In genomic region chr2:241802806-241803318, GRCh38 we compare ENCODE assay signal across 10 cellular contexts. TPM values are rescaled to one million over a fixed set of nuclear protein-coding genes. Genes with fewer than 3 reads are reported as not detected.
DNase-seq lines count a peak whose midpoint lies in the region; ATAC-seq and TF ChIP-seq lines count a peak whose summit lies in the region.
"Had no signal": no experiment of that assay in that cellular context is flagged by ENCODE, and none has a peak within 500 bp of the region (broad histone marks: within the 10 kb centered on the region; RNA-seq: fewer than 3 reads in every experiment).

No MANE protein-coding gene starts in this region.

- intact Hi-C loops in left ventricle myocardium superior (cut with micrococcal nuclease) = no loop called here
- intact Hi-C loops in testis (cut with DNase I; ENCODE audit: low total_unique reads) = no loop called here

- H3K9me3 Mint-ChIP-seq in activated T-cell treated with anti-CD3 and anti-CD28 coated beads, Interleukin-2, amount 50 U/mL, for 24 hours = no peaks in the 10 kb centered on the region
- H3K9me3 Mint-ChIP-seq in activated T-helper 17 cell treated with anti-CD3 and anti-CD28 coated beads, Interleukin-2, amount 50 U/mL, for 72 hours = no peaks in the 10 kb centered on the region

- no peak overlapping the region for H3K27ac Mint-ChIP-seq in activated T-cell treated with anti-CD3 and anti-CD28 coated beads, Interleukin-2, amount 50 U/mL, for 24 hours
- peak overlapping the region; percentile 87 for H3K27ac Mint-ChIP-seq in activated T-helper 17 cell treated with anti-CD3 and anti-CD28 coated beads, Interleukin-2, amount 50 U/mL, for 72 hours
- H3K27ac Mint-ChIP-seq: brain had no signal

- H3K36me3 Mint-ChIP-seq in activated T-cell treated with anti-CD3 and anti-CD28 coated beads, Interleukin-2, amount 50 U/mL, for 24 hours (ENCODE audit: low read depth) = no peaks in the 10 kb centered on the region
- H3K36me3 Mint-ChIP-seq in activated T-helper 17 cell treated with anti-CD3 and anti-CD28 coated beads, Interleukin-2, amount 50 U/mL, for 72 hours (ENCODE audit: low read depth) = no peaks in the 10 kb centered on the region
- H3K36me3 Mint-ChIP-seq: brain had no signal

- H3K4me3 ChIP-seq in testis = peak overlapping the region in 1 of 2 donors; percentile 57

- H3K36me3 ChIP-seq in testis (ENCODE audit: low read depth, missing control alignments) = no peaks in the 10 kb centered on the region

- peaks cover 8% of the 10 kb centered on the region for H3K27me3 Mint-ChIP-seq in activated T-cell treated with anti-CD3 and anti-CD28 coated beads, Interleukin-2, amount 50 U/mL, for 24 hours
- H3K27me3 Mint-ChIP-seq in activated T-helper 17 cell treated with anti-CD3 and anti-CD28 coated beads, Interleukin-2, amount 50 U/mL, for 72 hours = no peaks in the 10 kb centered on the region
- H3K27me3 Mint-ChIP-seq: brain had no signal

- peaks cover 13% of the 10 kb centered on the region for H3K4me1 Mint-ChIP-seq in activated T-cell treated with anti-CD3 and anti-CD28 coated beads, Interleukin-2, amount 50 U/mL, for 24 hours (ENCODE audit: low read depth)
- H3K4me1 Mint-ChIP-seq in activated T-helper 17 cell treated with anti-CD3 and anti-CD28 coated beads, Interleukin-2, amount 50 U/mL, for 72 hours = no peaks in the 10 kb centered on the region

- TF ChIP-seq POLR2A in testis (IDR thresholded peaks at IDR 0.05) = no peak

- peaks cover 21% of the 10 kb centered on the region for H3K4me1 ChIP-seq in testis

- WGBS in testis, 2 donors = 21 to 69% methylated on average over 4 to 23 of the region's 23 CpGs

- H3K27ac ChIP-seq in testis = peak overlapping the region; percentile 11 to 79

- peak; percentile 20 for ATAC-seq in activated T-helper 17 cell treated with anti-CD3 and anti-CD28 coated beads, Interleukin-2, amount 50 U/mL, for 72 hours (replicated peaks)
- ATAC-seq in left ventricle myocardium superior = no peak

- no peaks in the 10 kb centered on the region for H3K9me3 ChIP-seq in testis

- no peak for TF ChIP-seq CTCF in testis (IDR thresholded peaks at IDR 0.05)

- H3K27me3 ChIP-seq in testis = no peaks in the 10 kb centered on the region

- peak; percentile 32 for DNase-seq in activated T-cell treated with anti-CD3 and anti-CD28 coated beads, Interleukin-2, amount 50 U/mL, for 24 hours
- DNase-seq in activated T-cell treated with anti-CD3 and anti-CD28 coated beads for 4 hours (no peak), left ventricle myocardium superior (peak; percentile 24), testis (no peak), NCI-H2081 (lab: John Stamatoyannopoulos, UW) (no peak), globus pallidus (ENCODE audit: low spot score) (no peak), foreskin melanocyte (no peak)
- DNase-seq: OCI-M1 had no signal

- H3K4me3 Mint-ChIP-seq in activated T-cell treated with anti-CD3 and anti-CD28 coated beads, Interleukin-2, amount 50 U/mL, for 24 hours = no peak overlapping the region
- peak overlapping the region; percentile 82 for H3K4me3 Mint-ChIP-seq in activated T-helper 17 cell treated with anti-CD3 and anti-CD28 coated beads, Interleukin-2, amount 50 U/mL, for 72 hours

RNA-seq across cellular contexts. Expression of gene NEU4, which starts 6.1 kb away (rescaled TPM):
- 1 to 10 TPM; 1.1 to 9.8 TPM for total RNA-seq in activated T-helper 17 cell treated with anti-CD3 and anti-CD28 coated beads, Interleukin-2, amount 50 U/mL, for 72 hours
- total RNA-seq in left ventricle myocardium superior = 0.52 TPM
- total RNA-seq in testis = 1 to 10 TPM; 1.6 to 2.0 TPM
- 0.88 TPM for polyA plus RNA-seq in testis (ENCODE audit: insufficient read depth, low read depth, low replicate concordance)

RNA-seq across cellular contexts. Expression of gene GAL3ST2, which starts 26.2 kb away (rescaled TPM):
- total RNA-seq in activated T-helper 17 cell treated with anti-CD3 and anti-CD28 coated beads, Interleukin-2, amount 50 U/mL, for 72 hours = 1 to 10 TPM in 1 of 2 donors, under 1 TPM in 1; 0.35 to 4.1 TPM
- total RNA-seq in left ventricle myocardium superior = not detected
- 1 to 10 TPM; 2.8 to 4.3 TPM for total RNA-seq in testis
- 0.54 TPM for polyA plus RNA-seq in testis (ENCODE audit: insufficient read depth, low read depth, low replicate concordance)

RNA-seq across cellular contexts. Expression of gene PDCD1, which starts 55.8 kb away (rescaled TPM):
- 10 to 100 TPM; 13.1 to 77.6 TPM for total RNA-seq in activated T-helper 17 cell treated with anti-CD3 and anti-CD28 coated beads, Interleukin-2, amount 50 U/mL, for 72 hours
- 1.4 TPM for total RNA-seq in left ventricle myocardium superior
- total RNA-seq in testis = under 1 TPM; 0.37 to 0.39 TPM
- 0.47 TPM for polyA plus RNA-seq in testis (ENCODE audit: insufficient read depth, low read depth, low replicate concordance)

Comparison
In these comparisons a context has a peak if more than half of its experiments do, and no peak if none do; other contexts are left out.
1. DNase-seq: peak in activated T-cell treated with anti-CD3 and anti-CD28 coated beads, Interleukin-2, amount 50 U/mL, for 24 hours (single experiment) and left ventricle myocardium superior (single experiment); none in activated T-cell treated with anti-CD3 and anti-CD28 coated beads for 4 hours (single experiment), testis (single experiment), NCI-H2081 (0 of 2), globus pallidus (single experiment) and foreskin melanocyte (single experiment).